25 cellular contexts compared by ENCODE assay signal in the genomic region with DNA sequence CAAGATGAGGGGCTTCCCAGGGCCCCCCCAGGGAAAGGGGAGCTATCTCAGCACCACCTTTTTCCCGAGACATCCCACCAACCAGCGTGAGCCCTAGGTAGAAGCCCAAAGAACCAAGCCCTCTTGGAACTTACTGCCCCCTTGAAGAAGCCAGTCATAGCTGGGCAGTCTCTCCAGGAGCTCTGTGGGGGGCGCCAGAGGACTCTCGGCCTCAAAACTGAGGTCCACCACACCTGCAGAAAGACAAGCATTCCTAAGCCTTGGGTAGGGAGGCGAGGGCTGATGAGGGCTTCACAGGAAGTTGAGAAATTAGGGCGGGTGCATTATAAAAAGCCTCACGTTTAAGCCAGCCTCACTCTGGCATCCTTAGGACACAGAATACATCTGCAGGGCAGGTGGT. TPM values are rescaled to one million over a fixed set of nuclear protein-coding genes. Genes with fewer than 3 reads are reported as not detected.
A peak's percentile ranks its signal among the peaks of the same experiment; 100 is the strongest.
DNase-seq lines count a peak whose midpoint lies in the region; ATAC-seq and TF ChIP-seq lines count a peak whose summit lies in the region.
"Had no signal": no experiment of that assay in that cellular context is flagged by ENCODE, and none has a peak within 500 bp of the region (broad histone marks: within the 10 kb centered on the region; RNA-seq: fewer than 3 reads in every experiment).

No MANE protein-coding gene starts in this region.

- no peaks in the 10 kb centered on the region for H3K9me3 ChIP-seq in OCI-LY1 (ENCODE audit: low read length)
- no peaks in the 10 kb centered on the region for H3K9me3 ChIP-seq in hepatocyte (ENCODE audit: low read depth)
- peaks cover 0 to 8% (median 0%) of the 10 kb centered on the region in 8 donors for H3K9me3 ChIP-seq in spleen

- no peaks in the 10 kb centered on the region for H3K79me2 ChIP-seq in OCI-LY1 (ENCODE audit: insufficient read depth, low read length)
- no peaks in the 10 kb centered on the region for H3K79me2 ChIP-seq in hepatocyte

- TF ChIP-seq POLR2A in spleen (IDR thresholded peaks at IDR 0.05) = no peak

- peaks cover 13% of the 10 kb centered on the region for H3K27me3 Mint-ChIP-seq in activated naive CD8-positive, alpha-beta T cell treated with anti-CD3 and anti-CD28 coated beads, Interleukin-2, amount 50 U/mL, for 24 hours
- H3K27me3 Mint-ChIP-seq in activated naive CD8-positive, alpha-beta T cell treated with anti-CD3 and anti-CD28 coated beads for 36 hours = peaks cover 9% of the 10 kb centered on the region

- ATAC-seq in activated naive CD8-positive, alpha-beta T cell treated with anti-CD3 and anti-CD28 coated beads, Interleukin-2, amount 50 U/mL, for 24 hours = peak; percentile 15
- ATAC-seq: activated CD8-positive, alpha-beta memory T cell treated with anti-CD3 and anti-CD28 coated beads, Interleukin-2, amount 10 ng/mL, durations not matched to agents 7 days and 5 days; activated T-cell treated with anti-CD3 and anti-CD28 coated beads, Interleukin-2, amount 50 U/mL, for 72 hours had no signal

- H2AFZ ChIP-seq in OCI-LY1 (ENCODE audit: low read length) (no peak overlapping the region), hepatocyte (no peak overlapping the region)

- H3K27ac ChIP-seq in OCI-LY1 (ENCODE audit: low read depth, low read length, poor library complexity, severe bottlenecking) = no peak overlapping the region
- H3K27ac ChIP-seq in hepatocyte = peak overlapping the region; percentile 27
- H3K27ac ChIP-seq in spleen = no peak overlapping the region
- H3K27ac ChIP-seq: 22Rv1, C4-2B had no signal

- DNase-seq in activated naive CD8-positive, alpha-beta T cell treated with anti-CD3 and anti-CD28 coated beads, Interleukin-2, amount 50 U/mL, for 24 hours = no peak
- no peak for DNase-seq in activated naive CD8-positive, alpha-beta T cell treated with anti-CD3 and anti-CD28 coated beads for 36 hours
- DNase-seq in hepatocyte (ENCODE audit: low spot score) (no peak), spleen (peak; percentile 39), NCI-H1048 (lab: John Stamatoyannopoulos, UW) (no peak), GDM1 (lab: John Stamatoyannopoulos, UW) (no peak), activated gamma-delta T cell treated with Interleukin-2 at 50 U/mL for 16 hours (no peak)
- DNase-seq: activated B cell treated with CpG ODN at 0.5 μM for 24 hours; activated CD8-positive, alpha-beta memory T cell treated with anti-CD3 and anti-CD28 coated beads, Interleukin-2, amount 10 ng/mL, durations not matched to agents 7 days and 5 days; activated naive CD4-positive, alpha-beta T cell treated with Interleukin-2 at 50 U/mL for 16 hours; activated T-cell treated with anti-CD3 and anti-CD28 coated beads, Interleukin-2, amount 50 U/mL, for 72 hours; amniotic stem cell; effector CD8-positive, alpha-beta T cell; EL; GOT3; NCI-H146; NCI-H510A treated with DMSO at 0.1 percent for 48 hours; stimulated activated naive CD4-positive, alpha-beta T cell; SW 1271; T1000 had no signal

- H3K27ac Mint-ChIP-seq in activated naive CD8-positive, alpha-beta T cell treated with anti-CD3 and anti-CD28 coated beads, Interleukin-2, amount 50 U/mL, for 24 hours = no peak overlapping the region
- no peak overlapping the region for H3K27ac Mint-ChIP-seq in activated naive CD8-positive, alpha-beta T cell treated with anti-CD3 and anti-CD28 coated beads for 36 hours
- H3K27ac Mint-ChIP-seq: activated B cell treated with CpG ODN at 0.5 μM for 24 hours; activated CD8-positive, alpha-beta memory T cell treated with anti-CD3 and anti-CD28 coated beads, Interleukin-2, amount 10 ng/mL, durations not matched to agents 7 days and 5 days; activated T-cell treated with anti-CD3 and anti-CD28 coated beads, Interleukin-2, amount 50 U/mL, for 72 hours; memory B cell had no signal

- intact Hi-C loops in spleen (cut with DNase I; ENCODE audit: low total_unique reads) = no loop called here

- H4K20me1 ChIP-seq in OCI-LY1 (ENCODE audit: insufficient read depth, low read length) (no peaks in the 10 kb centered on the region), hepatocyte (ENCODE audit: insufficient read depth, poor library complexity, severe bottlenecking) (no peaks in the 10 kb centered on the region)

- no peaks in the 10 kb centered on the region for H3K36me3 Mint-ChIP-seq in activated naive CD8-positive, alpha-beta T cell treated with anti-CD3 and anti-CD28 coated beads, Interleukin-2, amount 50 U/mL, for 24 hours (ENCODE audit: low read depth)
- H3K36me3 Mint-ChIP-seq in activated naive CD8-positive, alpha-beta T cell treated with anti-CD3 and anti-CD28 coated beads for 36 hours = no peaks in the 10 kb centered on the region
- H3K36me3 Mint-ChIP-seq: activated CD8-positive, alpha-beta memory T cell treated with anti-CD3 and anti-CD28 coated beads, Interleukin-2, amount 10 ng/mL, durations not matched to agents 7 days and 5 days; memory B cell had no signal

- TF ChIP-seq CTCF in OCI-LY1 (IDR thresholded peaks at IDR 0.05; ENCODE audit: low read length) = peak; percentile 46; the same call in 1 of the 2 replicates
- TF ChIP-seq CTCF in hepatocyte (IDR thresholded peaks at IDR 0.05; ENCODE audit: poor library complexity) = peak; percentile 16
- TF ChIP-seq CTCF in spleen (IDR thresholded peaks at IDR 0.05 in 8 of 11, conservative IDR thresholded peaks at IDR 0.05 in 3 of 11) = no peak

- H3K4me1 Mint-ChIP-seq in activated naive CD8-positive, alpha-beta T cell treated with anti-CD3 and anti-CD28 coated beads, Interleukin-2, amount 50 U/mL, for 24 hours = no peaks in the 10 kb centered on the region
- H3K4me1 Mint-ChIP-seq in activated naive CD8-positive, alpha-beta T cell treated with anti-CD3 and anti-CD28 coated beads for 36 hours = no peaks in the 10 kb centered on the region
- H3K4me1 Mint-ChIP-seq: activated B cell treated with CpG ODN at 0.5 μM for 24 hours; activated CD8-positive, alpha-beta memory T cell treated with anti-CD3 and anti-CD28 coated beads, Interleukin-2, amount 10 ng/mL, durations not matched to agents 7 days and 5 days; memory B cell had no signal

- H3K27me3 ChIP-seq in OCI-LY1 (ENCODE audit: insufficient read depth, low read length) (peaks cover 7% of the 10 kb centered on the region; the same call in 1 of the 2 replicates), hepatocyte (no peaks in the 10 kb centered on the region), spleen (replicated peaks in 1 of 7) (peaks cover 0 to 3% (median 0%) of the 10 kb centered on the region in 7 donors)

- peaks cover 4% of the 10 kb centered on the region for H3K9me3 Mint-ChIP-seq in activated naive CD8-positive, alpha-beta T cell treated with anti-CD3 and anti-CD28 coated beads, Interleukin-2, amount 50 U/mL, for 24 hours
- H3K9me3 Mint-ChIP-seq in activated naive CD8-positive, alpha-beta T cell treated with anti-CD3 and anti-CD28 coated beads for 36 hours = peaks cover 3% of the 10 kb centered on the region

- no peak overlapping the region for H3K4me3 Mint-ChIP-seq in activated naive CD8-positive, alpha-beta T cell treated with anti-CD3 and anti-CD28 coated beads, Interleukin-2, amount 50 U/mL, for 24 hours
- no peak overlapping the region for H3K4me3 Mint-ChIP-seq in activated naive CD8-positive, alpha-beta T cell treated with anti-CD3 and anti-CD28 coated beads for 36 hours
- H3K4me3 Mint-ChIP-seq: activated B cell treated with CpG ODN at 0.5 μM for 24 hours; activated CD8-positive, alpha-beta memory T cell treated with anti-CD3 and anti-CD28 coated beads, Interleukin-2, amount 10 ng/mL, durations not matched to agents 7 days and 5 days; activated T-cell treated with anti-CD3 and anti-CD28 coated beads, Interleukin-2, amount 50 U/mL, for 72 hours; memory B cell had no signal

- H3K4me2 ChIP-seq in OCI-LY1 (ENCODE audit: low read length) = no peak overlapping the region
- no peak overlapping the region for H3K4me2 ChIP-seq in hepatocyte

- no peaks in the 10 kb centered on the region for H3F3A ChIP-seq in OCI-LY1 (ENCODE audit: insufficient read depth, low read length)

- peaks cover 5% of the 10 kb centered on the region for H3K4me1 ChIP-seq in OCI-LY1 (ENCODE audit: insufficient read depth, low read length, severe bottlenecking)
- no peaks in the 10 kb centered on the region for H3K4me1 ChIP-seq in hepatocyte (ENCODE audit: insufficient read depth)
- H3K4me1 ChIP-seq in spleen = peaks cover 0 to 18% (median 0%) of the 10 kb centered on the region in 6 donors

- no peaks in the 10 kb centered on the region; the same call in 1 of the 2 replicates for H3K36me3 ChIP-seq in OCI-LY1 (ENCODE audit: insufficient read depth, low read length)
- H3K36me3 ChIP-seq in hepatocyte (replicated peaks; ENCODE audit: insufficient read depth, low read depth) = no peaks in the 10 kb centered on the region
- H3K36me3 ChIP-seq in spleen = no peaks in the 10 kb centered on the region

- WGBS in hepatocyte (ENCODE audit: low lambda C conversion rate, missing lambda C conversion rate) = 74% methylated on average over 7 of the region's 7 CpGs
- WGBS in spleen, 5 donors = 66 to 83% (median 73%) methylated on average over 7 of the region's 7 CpGs

- H3K4me3 ChIP-seq in OCI-LY1 (ENCODE audit: low read depth, low read length, poor library complexity, severe bottlenecking) = no peak overlapping the region
- no peak overlapping the region for H3K4me3 ChIP-seq in hepatocyte
- H3K4me3 ChIP-seq in spleen = no peak overlapping the region

- H3K9ac ChIP-seq in OCI-LY1 (ENCODE audit: low read length) = no peak overlapping the region

- no peaks in the 10 kb centered on the region for H3K9me2 ChIP-seq in OCI-LY1 (ENCODE audit: low read depth, low read length)
- H3K9me2 ChIP-seq in hepatocyte (replicated peaks; ENCODE audit: insufficient read depth) = no peaks in the 10 kb centered on the region

RNA-seq across cellular contexts. Expression of gene SSUH2, which starts 9.0 kb away (rescaled TPM):
- total RNA-seq in activated naive CD8-positive, alpha-beta T cell treated with anti-CD3 and anti-CD28 coated beads for 36 hours = under 1 TPM; 0.12 to 0.20 TPM
- 17.6 and 19.7 TPM in 2 replicates for total RNA-seq in hepatocyte
- 21.3 and 21.6 TPM in 2 replicates for polyA plus RNA-seq in hepatocyte
- 1 to 10 TPM in 6 of 7 donors, under 1 TPM in 1; 0.94 to 4.5 (median 1.3) TPM for total RNA-seq in spleen
- polyA plus RNA-seq in spleen = 1 to 10 TPM; 1.1 to 4.3 (median 2.0) TPM
- total RNA-seq: activated B cell treated with CpG ODN at 0.5 μM for 24 hours, epithelial cell of proximal tubule had no signal

Comparison
In these comparisons a context has a peak if more than half of its experiments do, and no peak if none do; other contexts are left out.
1. CTCF ChIP-seq: peak in OCI-LY1 (single experiment) and hepatocyte (single experiment); none in spleen (0 of 11).